8 cellular contexts compared by ENCODE assay signal in genomic region chr16:30395155-30395991, GRCh38. TPM values are rescaled to one million over a fixed set of nuclear protein-coding genes. Genes with fewer than 3 reads are reported as not detected.
DNase-seq lines count a peak whose midpoint lies in the region; ATAC-seq and TF ChIP-seq lines count a peak whose summit lies in the region.

Gene ZNF48 (plus strand): TSS chr16:30395420. CDS start chr16:30395795, 375 bp downstream.

- H3K27me3 ChIP-seq in HUES64 (ENCODE audit: insufficient read depth, low read length) (no peaks in the 10 kb centered on the region), NT2/D1 (ENCODE audit: insufficient read depth, insufficient read length) (no peaks in the 10 kb centered on the region), esophagus muscularis mucosa (no peaks in the 10 kb centered on the region), subcutaneous abdominal adipose tissue (ENCODE audit: control insufficient read depth in 5 of 5, insufficient read depth in 4 of 5, low read length in 5 of 5) (no peaks in the 10 kb centered on the region)

- peaks cover 46% of the 10 kb centered on the region for H3K4me1 Mint-ChIP-seq in activated T-cell treated with anti-CD3 and anti-CD28 coated beads, Interleukin-2, amount 50 U/mL, for 24 hours (ENCODE audit: low read depth)

- peak within 1 kb of the TSS; percentile 89 for H3K27ac Mint-ChIP-seq in activated T-cell treated with anti-CD3 and anti-CD28 coated beads, Interleukin-2, amount 50 U/mL, for 24 hours

- peak within 1 kb of the TSS; percentile 99 for H3K9ac ChIP-seq in HUES64 (ENCODE audit: low read depth, low read length)
- H3K9ac ChIP-seq in NT2/D1 (ENCODE audit: insufficient read length, low read depth), result peak within 1 kb of the TSS; percentile 95
- H3K9ac ChIP-seq in subcutaneous abdominal adipose tissue (ENCODE audit: low read length in 5 of 5), result peak within 1 kb of the TSS; percentile 43 to 86 (median 78)

- H3K9me3 Mint-ChIP-seq in activated T-cell treated with anti-CD3 and anti-CD28 coated beads, Interleukin-2, amount 50 U/mL, for 24 hours, result no peaks in the 10 kb centered on the region

- peak within 1 kb of the TSS; percentile 94 for H3K4me3 ChIP-seq in HUES64 (ENCODE audit: low read length)
- peak within 1 kb of the TSS; percentile 95 for H3K4me3 ChIP-seq in NT2/D1 (ENCODE audit: insufficient read length, low read depth)
- peak within 1 kb of the TSS; percentile 82 to 98 (median 91) for H3K4me3 ChIP-seq in esophagus muscularis mucosa
- peak within 1 kb of the TSS; percentile 72 for H3K4me3 ChIP-seq in mucosa of descending colon
- peak within 1 kb of the TSS; percentile 69 to 88 (median 75) for H3K4me3 ChIP-seq in subcutaneous abdominal adipose tissue (ENCODE audit: low read depth in 1 of 5, low read length in 5 of 5)

- no peak for TF ChIP-seq EP300 in esophagus muscularis mucosa (IDR thresholded peaks at IDR 0.05)

- peak within 1 kb of the TSS; percentile 87 for H3K4me3 Mint-ChIP-seq in activated T-cell treated with anti-CD3 and anti-CD28 coated beads, Interleukin-2, amount 50 U/mL, for 24 hours

- H3K9me3 ChIP-seq in HUES64 (ENCODE audit: insufficient read depth, low read depth, low read length) (no peaks in the 10 kb centered on the region), NT2/D1 (ENCODE audit: insufficient read depth, low read length) (no peaks in the 10 kb centered on the region), esophagus muscularis mucosa (no peaks in the 10 kb centered on the region), mucosa of descending colon (no peaks in the 10 kb centered on the region), subcutaneous abdominal adipose tissue (ENCODE audit: control insufficient read depth in 5 of 5, low read length in 5 of 5) (no peaks in the 10 kb centered on the region)

- intact Hi-C loops in esophagus muscularis mucosa (cut with DNase I), result no loop called here
- intact Hi-C loops in mucosa of descending colon (cut with DNase I, micrococcal nuclease), result no loop called here

- TF ChIP-seq POLR2A in esophagus muscularis mucosa (IDR thresholded peaks at IDR 0.05; ENCODE audit: low read depth), result peak; percentile 29

- ATAC-seq in GM19463 (IDR thresholded peaks at IDR 0.05; ENCODE audit: unreplicated experiment), result peak; percentile 75
- ATAC-seq in mucosa of descending colon, result peak; percentile 92

- H3K36me3 ChIP-seq in HUES64 (ENCODE audit: insufficient read depth, low read length), result peaks cover 29% of the 10 kb centered on the region
- peaks cover 30% of the 10 kb centered on the region for H3K36me3 ChIP-seq in NT2/D1 (ENCODE audit: insufficient read depth, insufficient read length, low read length)
- peaks cover 6 to 22% (median 16%) of the 10 kb centered on the region in 4 donors for H3K36me3 ChIP-seq in esophagus muscularis mucosa
- H3K36me3 ChIP-seq in mucosa of descending colon (ENCODE audit: low read depth), result no peaks in the 10 kb centered on the region
- peaks cover 0 to 16% (median 10%) of the 10 kb centered on the region in 5 donors for H3K36me3 ChIP-seq in subcutaneous abdominal adipose tissue (ENCODE audit: control insufficient read depth in 5 of 5, insufficient read depth in 5 of 5, low read length in 5 of 5)

- H3K4me1 ChIP-seq in HUES64 (ENCODE audit: insufficient read depth, low read length), result peaks cover 23% of the 10 kb centered on the region; the same call in 1 of the 2 replicates
- H3K4me1 ChIP-seq in NT2/D1 (ENCODE audit: insufficient read depth, insufficient read length), result peaks cover 22% of the 10 kb centered on the region
- H3K4me1 ChIP-seq in esophagus muscularis mucosa, result peaks cover 18 to 55% (median 49%) of the 10 kb centered on the region in 4 donors
- peaks cover 13% of the 10 kb centered on the region for H3K4me1 ChIP-seq in mucosa of descending colon (ENCODE audit: low read depth)
- peaks cover 2 to 29% (median 24%) of the 10 kb centered on the region in 5 donors for H3K4me1 ChIP-seq in subcutaneous abdominal adipose tissue (ENCODE audit: control insufficient read depth in 5 of 5, insufficient read depth in 5 of 5, low read length in 5 of 5)

- under 1% methylated on average over 103 of the region's 103 CpGs for WGBS in HUES64
- 0% methylated on average over 7 of the region's 103 CpGs for WGBS in esophagus muscularis mucosa

- peaks cover 44% of the 10 kb centered on the region for H3K36me3 Mint-ChIP-seq in activated T-cell treated with anti-CD3 and anti-CD28 coated beads, Interleukin-2, amount 50 U/mL, for 24 hours (ENCODE audit: low read depth)

- H3K27ac ChIP-seq in HUES64 (ENCODE audit: low read depth, low read length) (peak within 1 kb of the TSS; percentile 99), esophagus muscularis mucosa (replicated peaks in 1 of 4) (peak within 1 kb of the TSS; percentile 86 to 90 (median 89)), subcutaneous abdominal adipose tissue (ENCODE audit: low read depth, low read length) (peak within 1 kb of the TSS; percentile 52)

- no peaks in the 10 kb centered on the region for H3K27me3 Mint-ChIP-seq in activated T-cell treated with anti-CD3 and anti-CD28 coated beads, Interleukin-2, amount 50 U/mL, for 24 hours

- DNase-seq in COR-L47 (lab: John Stamatoyannopoulos, UW) (peak; percentile 89), NT2/D1 (ENCODE audit: low read depth, low spot score) (peak; percentile 80), esophagus muscularis mucosa (ENCODE audit: extremely low spot score) (no peak), mucosa of descending colon (peak; percentile 86 to 90 (median 88))
- DNase-seq in activated T-cell treated with anti-CD3 and anti-CD28 coated beads, Interleukin-2, amount 50 U/mL, for 24 hours, result peak; percentile 83

- TF ChIP-seq CTCF in esophagus muscularis mucosa (IDR thresholded peaks at IDR 0.05), result peak; percentile 26 to 56 (median 47)
- TF ChIP-seq CTCF in mucosa of descending colon (IDR thresholded peaks at IDR 0.05), result peak; percentile 44

RNA-seq across cellular contexts. Expression of gene ZNF48, which starts in this region (rescaled TPM):
- polyA plus RNA-seq in HUES64 (2013, experiment 1 of 2), result 40.2 TPM
- 36.1 TPM for polyA plus RNA-seq in HUES64 (2013, experiment 2 of 2)
- total RNA-seq in esophagus muscularis mucosa (10 to 100 TPM in 3 of 4 donors, 1 to 10 TPM in 1; 8.3 to 17.6 (median 12.8) TPM), mucosa of descending colon (10 to 100 TPM in 1 of 3 donors, 1 to 10 TPM in 2; 6.5 to 13.7 (median 6.6) TPM)
